ENCODE assay signal across 17 cellular contexts in the genomic region with DNA sequence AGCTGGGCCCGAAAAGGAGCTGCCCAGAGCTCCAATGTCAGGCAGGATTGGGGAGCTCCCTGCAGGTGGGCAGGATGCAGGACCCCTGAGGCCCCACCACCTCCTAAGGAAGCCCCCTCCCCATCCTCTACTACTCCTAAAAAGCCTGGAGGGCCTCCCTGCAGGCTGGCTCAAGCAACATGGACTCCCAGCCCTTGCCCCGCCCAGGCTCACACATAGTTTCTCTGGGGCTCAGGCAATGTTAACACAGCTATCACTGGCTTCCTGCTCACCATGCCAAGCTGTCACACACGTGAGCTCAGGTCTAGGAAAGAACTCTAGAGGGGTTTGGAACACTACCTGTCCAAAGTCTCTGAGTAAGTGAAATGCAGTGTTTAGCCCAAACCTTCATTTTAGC.
DNase-seq lines count a peak whose midpoint lies in the region; ATAC-seq and TF ChIP-seq lines count a peak whose summit lies in the region.
"Had no signal": no experiment of that assay in that cellular context is flagged by ENCODE, and none has a peak within 500 bp of the region (broad histone marks: within the 10 kb centered on the region; RNA-seq: fewer than 3 reads in every experiment).

No MANE protein-coding gene starts in this region.

- no peaks in the 10 kb centered on the region for H3K9me3 Mint-ChIP-seq in stimulated activated naive CD8-positive, alpha-beta T cell treated with anti-CD3 and anti-CD28 coated beads, Interleukin-15, amount 100 ng/mL, for 72 hours

- no peak overlapping the region for H3K27ac Mint-ChIP-seq in stimulated activated naive CD8-positive, alpha-beta T cell treated with anti-CD3 and anti-CD28 coated beads, Interleukin-15, amount 100 ng/mL, for 72 hours
- H3K27ac Mint-ChIP-seq: activated B cell treated with CpG ODN at 0.5 μM for 24 hours; activated CD8-positive, alpha-beta memory T cell treated with anti-CD3 and anti-CD28 coated beads, Interleukin-2, amount 10 ng/mL, durations not matched to agents 7 days and 5 days had no signal

- H3K36me3 ChIP-seq in left lung (peaks cover 0 to 9% of the 10 kb centered on the region in 2 donors), psoas muscle (ENCODE audit: insufficient read depth in 1 of 2, low read depth in 1 of 2) (peaks cover 0 to 10% of the 10 kb centered on the region in 2 donors), HAP-1 (replicated peaks) (no peaks in the 10 kb centered on the region)
- H3K36me3 ChIP-seq: neutrophil had no signal

- H3K27me3 ChIP-seq in left lung (no peaks in the 10 kb centered on the region), psoas muscle (ENCODE audit: insufficient read depth in 3 of 3, low read length in 2 of 3) (no peaks in the 10 kb centered on the region), HAP-1 (ENCODE audit: low read depth) (no peaks in the 10 kb centered on the region)
- H3K27me3 ChIP-seq: BE2C, neutrophil had no signal

- peak; percentile 33 for ATAC-seq in stimulated activated naive CD8-positive, alpha-beta T cell treated with anti-CD3 and anti-CD28 coated beads, Interleukin-15, amount 100 ng/mL, for 72 hours
- ATAC-seq in stimulated activated naive CD8-positive, alpha-beta T cell treated with anti-CD3 and anti-CD28 coated beads, Interleukin-15, Interleukin-2, amounts not matched to agents 100 U/mL and 50 U/mL, for 24 hours, result no peak
- peak; percentile 82 for ATAC-seq in left lung
- ATAC-seq in HG03108 (IDR thresholded peaks at IDR 0.05; ENCODE audit: unreplicated experiment), result no peak
- ATAC-seq in psoas muscle, result no peak
- ATAC-seq: activated CD8-positive, alpha-beta memory T cell treated with anti-CD3 and anti-CD28 coated beads, Interleukin-2, amount 10 ng/mL, durations not matched to agents 7 days and 5 days had no signal

- intact Hi-C loops in left lung (cut with DNase I) (no loop called here), psoas muscle (cut with DNase I) (no loop called here)

- no peak overlapping the region for H3K4me3 ChIP-seq in left lung
- H3K4me3 ChIP-seq in psoas muscle, result no peak overlapping the region
- no peak overlapping the region for H3K4me3 ChIP-seq in HAP-1

- WGBS in psoas muscle, 3 donors, result 70 to 77% (median 74%) methylated on average over 3 of the region's 3 CpGs

- H3K4me3 Mint-ChIP-seq in stimulated activated naive CD8-positive, alpha-beta T cell treated with anti-CD3 and anti-CD28 coated beads, Interleukin-15, amount 100 ng/mL, for 72 hours, result no peak overlapping the region
- H3K4me3 Mint-ChIP-seq: activated B cell treated with CpG ODN at 0.5 μM for 24 hours; activated CD8-positive, alpha-beta memory T cell treated with anti-CD3 and anti-CD28 coated beads, Interleukin-2, amount 10 ng/mL, durations not matched to agents 7 days and 5 days had no signal

- no peak for DNase-seq in stimulated activated naive CD8-positive, alpha-beta T cell treated with anti-CD3 and anti-CD28 coated beads, Interleukin-15, amount 100 ng/mL, for 72 hours
- DNase-seq in stimulated activated naive CD8-positive, alpha-beta T cell treated with anti-CD3 and anti-CD28 coated beads, Interleukin-15, Interleukin-2, amounts not matched to agents 100 U/mL and 50 U/mL, for 24 hours, result no peak
- peak in 1 of 2 donors; percentile 42 for DNase-seq in left lung
- DNase-seq in psoas muscle, result no peak
- no peak for DNase-seq in germinal center (ENCODE audit: low spot score)
- DNase-seq in HAP-1 (ENCODE audit: low spot score in 2 of 2), result no peak
- DNase-seq: activated B cell treated with CpG ODN at 0.5 μM for 24 hours; activated CD8-positive, alpha-beta memory T cell treated with anti-CD3 and anti-CD28 coated beads, Interleukin-2, amount 10 ng/mL, durations not matched to agents 7 days and 5 days; activated gamma-delta T cell treated with Interleukin-2 at 50 U/mL for 16 hours; BE2C; DMS 273 treated with DMSO at 0.1 percent for 48 hours; NCI-H2171; stimulated activated CD4-positive, alpha-beta T cell treated with anti-CD3 and anti-CD28 coated beads, Interleukin-4, amount 100 ng/mL, for 24 hours; SW 1271 had no signal

- H3K27ac ChIP-seq in VCaP (peak overlapping the region; percentile 50), left lung (no peak overlapping the region), psoas muscle (no peak overlapping the region)
- H3K27ac ChIP-seq: neutrophil had no signal

- no peaks in the 10 kb centered on the region for H3K4me1 Mint-ChIP-seq in stimulated activated naive CD8-positive, alpha-beta T cell treated with anti-CD3 and anti-CD28 coated beads, Interleukin-15, amount 100 ng/mL, for 72 hours
- H3K4me1 Mint-ChIP-seq: activated B cell treated with CpG ODN at 0.5 μM for 24 hours; activated CD8-positive, alpha-beta memory T cell treated with anti-CD3 and anti-CD28 coated beads, Interleukin-2, amount 10 ng/mL, durations not matched to agents 7 days and 5 days had no signal

- H3K4me1 ChIP-seq in left lung (no peaks in the 10 kb centered on the region), psoas muscle (no peaks in the 10 kb centered on the region), HAP-1 (peaks cover 12% of the 10 kb centered on the region)

- H3K9me3 ChIP-seq in left lung (peaks cover 0 to 12% of the 10 kb centered on the region in 2 donors), psoas muscle (peaks cover 13% of the 10 kb centered on the region), HAP-1 (no peaks in the 10 kb centered on the region)
- H3K9me3 ChIP-seq: BE2C, neutrophil had no signal

- in situ Hi-C loops in HAP-1 (cut with MboI; ENCODE audit: low sequenced_read_pairs), result loop anchor here (25.0 kb wide), 1 partner anchor 503 kb away; a partner anchor contains a TSS

- no peak for TF ChIP-seq CTCF in VCaP (conservative IDR thresholded peaks at IDR 0.05)
- TF ChIP-seq CTCF in left lung (IDR thresholded peaks at IDR 0.05), result no peak
- no peak for TF ChIP-seq CTCF in psoas muscle (IDR thresholded peaks at IDR 0.05)

- H3K27me3 Mint-ChIP-seq in stimulated activated naive CD8-positive, alpha-beta T cell treated with anti-CD3 and anti-CD28 coated beads, Interleukin-15, amount 100 ng/mL, for 72 hours, result no peaks in the 10 kb centered on the region
- H3K27me3 Mint-ChIP-seq: activated B cell treated with CpG ODN at 0.5 μM for 24 hours had no signal

Comparison
In these comparisons a context has a peak if more than half of its experiments do, and no peak if none do; other contexts are left out.
1. ATAC-seq: peak in stimulated activated naive CD8-positive, alpha-beta T cell treated with anti-CD3 and anti-CD28 coated beads, Interleukin-15, amount 100 ng/mL, for 72 hours (single experiment) and left lung (single experiment); none in stimulated activated naive CD8-positive, alpha-beta T cell treated with anti-CD3 and anti-CD28 coated beads, Interleukin-15, Interleukin-2, amounts not matched to agents 100 U/mL and 50 U/mL, for 24 hours (single experiment), HG03108 (single experiment) and psoas muscle (0 of 4).